Comparison of ENCODE assay signal across 11 cellular contexts in genomic region chr3:124846189-124846588, GRCh38. TPM values are rescaled to one million over a fixed set of nuclear protein-coding genes. Genes with fewer than 3 reads are reported as not detected.
A peak's percentile ranks its signal among the peaks of the same experiment; 100 is the strongest.
DNase-seq lines count a peak whose midpoint lies in the region; TF ChIP-seq lines count a peak whose summit lies in the region.
"Had no signal": no experiment of that assay in that cellular context is flagged by ENCODE, and none has a peak within 500 bp of the region (broad histone marks: within the 10 kb centered on the region; RNA-seq: fewer than 3 reads in every experiment).

No MANE protein-coding gene starts in this region.

- no peak overlapping the region for H3K27ac Mint-ChIP-seq in MCF 10A (ENCODE audit: low read depth, unreplicated experiment)

- WGBS in stomach, 5 donors = 40 to 56% (median 49%) methylated on average over 2 of the region's 2 CpGs
- WGBS in prostate gland = 33% methylated on average over 2 of the region's 2 CpGs

- H3K27ac ChIP-seq in left ventricle myocardium inferior (replicated peaks) (peak overlapping the region; percentile 75), stomach (peak overlapping the region in 4 of 5 donors; percentile 60 to 80 (median 69)), prostate gland (no peak overlapping the region)

- TF ChIP-seq POLR2A in stomach (IDR thresholded peaks at IDR 0.05) (no peak), prostate gland (IDR thresholded peaks at IDR 0.05) (no peak)

- no peaks in the 10 kb centered on the region for H3K27me3 Mint-ChIP-seq in MCF 10A (ENCODE audit: insufficient read depth, unreplicated experiment)

- TF ChIP-seq CTCF in MCF 10A (IDR thresholded peaks at IDR 0.05; ENCODE audit: unreplicated experiment) (no peak), left ventricle myocardium inferior (IDR thresholded peaks at IDR 0.05; ENCODE audit: borderline replicate concordance) (no peak), stomach (IDR thresholded peaks at IDR 0.05) (no peak), prostate gland (IDR thresholded peaks at IDR 0.05) (no peak)

- peaks cover 31% of the 10 kb centered on the region for H3K36me3 ChIP-seq in left ventricle myocardium inferior
- peaks cover 6 to 34% (median 29%) of the 10 kb centered on the region in 4 donors for H3K36me3 ChIP-seq in stomach
- no peaks in the 10 kb centered on the region for H3K36me3 ChIP-seq in prostate gland

- peak; percentile 70 for DNase-seq in H4 (ENCODE audit: low spot score)
- peak; percentile 84 for DNase-seq in MCF 10A (ENCODE audit: unreplicated experiment)
- no peak for DNase-seq in left ventricle myocardium inferior
- DNase-seq in stomach = no peak
- DNase-seq in KBM-7 = no peak
- DNase-seq in middle frontal gyrus (ENCODE audit: extremely low spot score, low spot score) = no peak
- DNase-seq in activated effector memory CD4-positive, alpha-beta T cell treated with anti-CD3 and anti-CD28 coated beads, Interleukin-2, amount 50 U/mL, for 16 hours = no peak
- no peak for DNase-seq in prostate gland (ENCODE audit: low spot score)
- DNase-seq: activated CD4-positive, alpha-beta T cell treated with anti-CD3 and anti-CD28 coated beads, Interleukin-2, amount 50 U/mL, for 1 hour; NCI-H1930; SHP77 had no signal

- CTCF ChIA-PET in MCF 10A (lab: Yijun Ruan, JAX) = interaction anchor here (0.6 to 2.1 kb wide), 6 partner anchors 11 to 738 kb away, joined by 3 to 17 read pairs (median 3); no protein-coding TSS in a partner anchor

- no peak for TF ChIP-seq EP300 in stomach (IDR thresholded peaks at IDR 0.05)

- H3K36me3 Mint-ChIP-seq in MCF 10A (ENCODE audit: insufficient read depth, unreplicated experiment) = peaks cover 26% of the 10 kb centered on the region

- BruUV-seq in MCF 10A (replicated peaks; lab: Mats Ljungman, UMichigan) = no TSS peak

- H3K9me3 ChIP-seq in left ventricle myocardium inferior (replicated peaks) = no peaks in the 10 kb centered on the region
- H3K9me3 ChIP-seq in stomach = no peaks in the 10 kb centered on the region
- no peaks in the 10 kb centered on the region for H3K9me3 ChIP-seq in prostate gland

- H3K4me3 ChIP-seq in left ventricle myocardium inferior (no peak overlapping the region), stomach (no peak overlapping the region), prostate gland (no peak overlapping the region)

- H3K4me1 Mint-ChIP-seq in MCF 10A (ENCODE audit: insufficient read depth, unreplicated experiment) = peaks cover 17% of the 10 kb centered on the region

- in situ Hi-C loops in KBM-7 (cut with MboI; ENCODE audit: low pct_unique_long_range_greater_than_20kb, low sequenced_read_pairs) = no loop called here

- no peaks in the 10 kb centered on the region for H3K27me3 ChIP-seq in left ventricle myocardium inferior (ENCODE audit: low read depth)
- no peaks in the 10 kb centered on the region for H3K27me3 ChIP-seq in stomach
- H3K27me3 ChIP-seq in prostate gland (replicated peaks; ENCODE audit: insufficient read depth) = no peaks in the 10 kb centered on the region

- H3K9me3 Mint-ChIP-seq in MCF 10A (ENCODE audit: unreplicated experiment) = no peaks in the 10 kb centered on the region

- POLR2A ChIA-PET in MCF 10A (lab: Yijun Ruan, JAX) = interaction anchor here (1.2 to 2.5 kb wide), 10 partner anchors 9 to 59 kb away, joined by 3 to 26 read pairs (median 6); partner anchors contain the start of gene ITGB5

- H3K4me1 ChIP-seq in left ventricle myocardium inferior = peaks cover 67% of the 10 kb centered on the region
- H3K4me1 ChIP-seq in stomach = peaks cover 14 to 43% (median 23%) of the 10 kb centered on the region in 4 donors
- no peaks in the 10 kb centered on the region for H3K4me1 ChIP-seq in prostate gland (replicated peaks)

- intact Hi-C loops in MCF 10A (cut with micrococcal nuclease) = loop anchor here (5.0 kb wide), 1 partner anchor 54 kb away; no protein-coding TSS in a partner anchor
- intact Hi-C loops in left ventricle myocardium inferior (cut with micrococcal nuclease) = no loop called here
- intact Hi-C loops in stomach (cut with DNase I; ENCODE audit: low total_unique reads) = no loop called here
- intact Hi-C loops in prostate gland (cut with DNase I) = no loop called here

- H3K4me3 Mint-ChIP-seq in MCF 10A (ENCODE audit: unreplicated experiment) = no peak overlapping the region

RNA-seq across cellular contexts. Expression of gene ITGB5, which starts 41.0 kb away (rescaled TPM):
- total RNA-seq in H4 (2014; rRNA removed; shearing (Covaris generic)) = 189 and 223 TPM in 2 replicates
- total RNA-seq in MCF 10A (2022) (100 and 101 TPM in 2 replicates), left ventricle myocardium inferior (122 TPM), stomach (100 to 1,000 TPM in 2 of 5 donors, 10 to 100 TPM in 3; 49.2 to 205 (median 81.1) TPM), prostate gland (100 to 1,000 TPM; 123 to 154 TPM)
- polyA plus RNA-seq in stomach = 10 to 100 TPM in 2 of 3 donors, 1 to 10 TPM in 1; 8.2 to 16.4 (median 13.8) TPM

Comparison
In these comparisons a context has a peak if more than half of its experiments do, and no peak if none do; other contexts are left out.
1. DNase-seq: peak in H4 (single experiment) and MCF 10A (single experiment); none in left ventricle myocardium inferior (single experiment), stomach (single experiment), KBM-7 (single experiment), middle frontal gyrus (single experiment), activated effector memory CD4-positive, alpha-beta T cell treated with anti-CD3 and anti-CD28 coated beads, Interleukin-2, amount 50 U/mL, for 16 hours (single experiment) and prostate gland (single experiment).
2. H3K27ac ChIP-seq: peak in left ventricle myocardium inferior (single experiment) and stomach (4 of 5); none in prostate gland (0 of 2).